In genomic region chr3:129314757-129315385, GRCh38 we compare ENCODE assay signal across 8 cellular contexts. TPM values are rescaled to one million over a fixed set of nuclear protein-coding genes. Genes with fewer than 3 reads are reported as not detected.
A peak's percentile ranks its signal among the peaks of the same experiment; 100 is the strongest.
DNase-seq lines count a peak whose midpoint lies in the region; TF ChIP-seq lines count a peak whose summit lies in the region.

No MANE protein-coding gene starts in this region.

- H3K36me3 ChIP-seq in cardiac muscle cell, result no peaks in the 10 kb centered on the region
- no peaks in the 10 kb centered on the region for H3K36me3 ChIP-seq in urinary bladder (ENCODE audit: insufficient read depth)

- in situ Hi-C loops in SK-MEL-5 (cut with HindIII; ENCODE audit: low pct_unique_long_range_greater_than_20kb, low sequenced_read_pairs), result no loop called here

- no peaks in the 10 kb centered on the region for H3K27me3 ChIP-seq in cardiac muscle cell

- H3K4me1 ChIP-seq in cardiac muscle cell (ENCODE audit: low read depth), result no peaks in the 10 kb centered on the region
- H3K4me1 ChIP-seq in urinary bladder (ENCODE audit: insufficient read depth), result no peaks in the 10 kb centered on the region

- peak; percentile 38 for TF ChIP-seq CTCF in cardiac muscle cell (IDR thresholded peaks at IDR 0.05; ENCODE audit: low read depth, low read length)

- under 1% methylated on average over 59 of the region's 59 CpGs for WGBS in urinary bladder

- H3K9me3 ChIP-seq in cardiac muscle cell (ENCODE audit: low read depth), result no peaks in the 10 kb centered on the region

- H3K27ac ChIP-seq in cardiac muscle cell, result peak overlapping the region; percentile 79
- peak overlapping the region; percentile 89 for H3K27ac ChIP-seq in urinary bladder (ENCODE audit: low read depth)

- DNase-seq in AG20443 (ENCODE audit: low spot score) (peak; percentile 95), GM19240 (ENCODE audit: insufficient read length, low spot score) (peak; percentile 57), NAMALWA (ENCODE audit: low spot score) (peak; percentile 89), SK-MEL-5 (ENCODE audit: low read depth, low spot score) (peak; percentile 82), amniotic stem cell (lab: John Stamatoyannopoulos, UW) (peak; percentile 65), cardiac muscle cell (ENCODE audit: low read depth in 1 of 2, low spot score in 1 of 2) (peak; percentile 94 to 95), occipital lobe (lab: John Stamatoyannopoulos, UW) (peak; percentile 75)

- H3K4me3 ChIP-seq in cardiac muscle cell (peak overlapping the region; percentile 62), urinary bladder (ENCODE audit: low read depth, low read length) (peak overlapping the region; percentile 85)

RNA-seq across cellular contexts. Expression of gene HMCES, which starts 36.2 kb away (rescaled TPM):
- 20.5 and 26.6 TPM in 2 replicates for total RNA-seq in SK-MEL-5 (2014; rRNA removed; shearing (Covaris generic))
- polyA plus RNA-seq in SK-MEL-5 (2015; cell fraction: cytosol; rRNA removed), result 24.8 and 31.7 TPM in 2 replicates
- 12.8 and 13.4 TPM in 2 replicates for polyA plus RNA-seq in SK-MEL-5 (2015; cell fraction: nucleus; rRNA removed)
- total RNA-seq in cardiac muscle cell (45.2 and 50.9 TPM in 2 replicates), occipital lobe (17.0 TPM), urinary bladder (15.9 TPM)
- polyA plus RNA-seq in cardiac muscle cell (53.0 and 59.8 TPM in 2 replicates), urinary bladder (33.9 TPM)

Comparison
In these comparisons a context has a peak if more than half of its experiments do, and no peak if none do; other contexts are left out.
1. Peak in every context shown above with its lines: DNase-seq, H3K4me3 ChIP-seq and H3K27ac ChIP-seq.